In genomic region chr11:128886401-128887119, GRCh38 we compare ENCODE assay signal across 8 cellular contexts. TPM values are rescaled to one million over a fixed set of nuclear protein-coding genes. Genes with fewer than 3 reads are reported as not detected.
DNase-seq lines count a peak whose midpoint lies in the region; ATAC-seq and TF ChIP-seq lines count a peak whose summit lies in the region.

No MANE protein-coding gene starts in this region.

- peak; percentile 31 for ATAC-seq in activated naive CD8-positive, alpha-beta T cell treated with anti-CD3 and anti-CD28 coated beads, Interleukin-2, amount 50 U/mL, for 24 hours
- no peak for ATAC-seq in HG03565 (IDR thresholded peaks at IDR 0.05; ENCODE audit: unreplicated experiment)

- H3K4me3 Mint-ChIP-seq in activated naive CD8-positive, alpha-beta T cell treated with anti-CD3 and anti-CD28 coated beads, Interleukin-2, amount 50 U/mL, for 24 hours, result no peak overlapping the region
- no peak overlapping the region for H3K4me3 Mint-ChIP-seq in activated naive CD8-positive, alpha-beta T cell treated with anti-CD3 and anti-CD28 coated beads for 36 hours
- no peak overlapping the region for H3K4me3 Mint-ChIP-seq in activated T-cell treated with anti-CD3 and anti-CD28 coated beads, Interleukin-2, amount 50 U/mL, for 24 hours

- H3K27ac ChIP-seq in transverse colon, result no peak overlapping the region

- H3K36me3 Mint-ChIP-seq in activated naive CD8-positive, alpha-beta T cell treated with anti-CD3 and anti-CD28 coated beads, Interleukin-2, amount 50 U/mL, for 24 hours (ENCODE audit: low read depth), result no peaks in the 10 kb centered on the region
- no peaks in the 10 kb centered on the region for H3K36me3 Mint-ChIP-seq in activated naive CD8-positive, alpha-beta T cell treated with anti-CD3 and anti-CD28 coated beads for 36 hours
- no peaks in the 10 kb centered on the region for H3K36me3 Mint-ChIP-seq in activated T-cell treated with anti-CD3 and anti-CD28 coated beads, Interleukin-2, amount 50 U/mL, for 24 hours (ENCODE audit: low read depth)

- TF ChIP-seq EP300 in transverse colon (IDR thresholded peaks at IDR 0.05; ENCODE audit: low read depth), result no peak

- no peaks in the 10 kb centered on the region for H3K9me3 ChIP-seq in transverse colon

- peaks cover 6 to 15% (median 11%) of the 10 kb centered on the region in 4 donors for H3K4me1 ChIP-seq in transverse colon

- peaks cover 61% of the 10 kb centered on the region for H3K27me3 Mint-ChIP-seq in activated naive CD8-positive, alpha-beta T cell treated with anti-CD3 and anti-CD28 coated beads, Interleukin-2, amount 50 U/mL, for 24 hours
- peaks cover 77% of the 10 kb centered on the region for H3K27me3 Mint-ChIP-seq in activated naive CD8-positive, alpha-beta T cell treated with anti-CD3 and anti-CD28 coated beads for 36 hours
- H3K27me3 Mint-ChIP-seq in activated T-cell treated with anti-CD3 and anti-CD28 coated beads, Interleukin-2, amount 50 U/mL, for 24 hours, result peaks cover 72% of the 10 kb centered on the region

- no peak overlapping the region for H3K27ac Mint-ChIP-seq in activated naive CD8-positive, alpha-beta T cell treated with anti-CD3 and anti-CD28 coated beads, Interleukin-2, amount 50 U/mL, for 24 hours
- H3K27ac Mint-ChIP-seq in activated naive CD8-positive, alpha-beta T cell treated with anti-CD3 and anti-CD28 coated beads for 36 hours, result no peak overlapping the region
- no peak overlapping the region for H3K27ac Mint-ChIP-seq in activated T-cell treated with anti-CD3 and anti-CD28 coated beads, Interleukin-2, amount 50 U/mL, for 24 hours

- TF ChIP-seq POLR2A in transverse colon (IDR thresholded peaks at IDR 0.05), result no peak

- DNase-seq in activated naive CD8-positive, alpha-beta T cell treated with anti-CD3 and anti-CD28 coated beads, Interleukin-2, amount 50 U/mL, for 24 hours, result no peak
- no peak for DNase-seq in activated naive CD8-positive, alpha-beta T cell treated with anti-CD3 and anti-CD28 coated beads for 36 hours
- DNase-seq in NCI-H748 treated with DMSO at 0.1 percent for 48 hours (lab: John Stamatoyannopoulos, UW), result peak; percentile 18
- DNase-seq in epithelial cell of esophagus (ENCODE audit: low read depth), result peak; percentile 53
- DNase-seq in transverse colon, result peak; percentile 27
- DNase-seq in activated T-cell treated with anti-CD3 and anti-CD28 coated beads, Interleukin-2, amount 50 U/mL, for 24 hours, result no peak
- no peak for DNase-seq in SIG-M5 (lab: John Stamatoyannopoulos, UW)

- in situ Hi-C loops in transverse colon (cut with MboI; ENCODE audit: low pct_ligation_motif_present in 1 of 4, low pct_unique_long_range_greater_than_20kb in 1 of 4, low sequenced_read_pairs in 3 of 4), result loop anchor here (5.0 to 25.0 kb wide), 3 partner anchors 66 to 451 kb away; no protein-coding TSS in a partner anchor

- no peaks in the 10 kb centered on the region for H3K36me3 ChIP-seq in transverse colon

- peaks cover 42% of the 10 kb centered on the region for H3K27me3 ChIP-seq in transverse colon

- WGBS in transverse colon (ENCODE audit: low coverage in 1 of 2), 2 donors, result 27% methylated on average over 5 of the region's 5 CpGs; no CpG with 5 or more reads in 1 of the 2 donors

- intact Hi-C loops in transverse colon (cut with DNase I; ENCODE audit: low total_unique reads), result no loop called here

- no peak overlapping the region for H3K4me3 ChIP-seq in epithelial cell of esophagus (ENCODE audit: low read length)
- no peak overlapping the region for H3K4me3 ChIP-seq in transverse colon

- TF ChIP-seq CTCF in epithelial cell of esophagus (IDR thresholded peaks at IDR 0.05; ENCODE audit: insufficient read depth, low read depth, low read length, missing control alignments), result peak; percentile 46
- peak in 1 of 5 experiments; percentile 14 for TF ChIP-seq CTCF in transverse colon (IDR thresholded peaks at IDR 0.05)

- H3K4me1 Mint-ChIP-seq in activated naive CD8-positive, alpha-beta T cell treated with anti-CD3 and anti-CD28 coated beads, Interleukin-2, amount 50 U/mL, for 24 hours, result peaks cover 6% of the 10 kb centered on the region
- peaks cover 3% of the 10 kb centered on the region for H3K4me1 Mint-ChIP-seq in activated naive CD8-positive, alpha-beta T cell treated with anti-CD3 and anti-CD28 coated beads for 36 hours
- H3K4me1 Mint-ChIP-seq in activated T-cell treated with anti-CD3 and anti-CD28 coated beads, Interleukin-2, amount 50 U/mL, for 24 hours (ENCODE audit: low read depth), result peaks cover 5% of the 10 kb centered on the region

- H3K9me3 Mint-ChIP-seq in activated naive CD8-positive, alpha-beta T cell treated with anti-CD3 and anti-CD28 coated beads, Interleukin-2, amount 50 U/mL, for 24 hours, result no peaks in the 10 kb centered on the region
- H3K9me3 Mint-ChIP-seq in activated naive CD8-positive, alpha-beta T cell treated with anti-CD3 and anti-CD28 coated beads for 36 hours, result no peaks in the 10 kb centered on the region
- H3K9me3 Mint-ChIP-seq in activated T-cell treated with anti-CD3 and anti-CD28 coated beads, Interleukin-2, amount 50 U/mL, for 24 hours, result no peaks in the 10 kb centered on the region

RNA-seq across cellular contexts. Expression of gene KCNJ5, which starts 4.6 kb away (rescaled TPM):
- not detected for total RNA-seq in activated naive CD8-positive, alpha-beta T cell treated with anti-CD3 and anti-CD28 coated beads for 36 hours
- 10 to 100 TPM in 2 of 4 donors, under 1 TPM in 2; 0.14 to 17.1 (median 7.4) TPM for total RNA-seq in transverse colon

RNA-seq across cellular contexts. Expression of gene KCNJ1, which starts 19.5 kb away (rescaled TPM):
- total RNA-seq in activated naive CD8-positive, alpha-beta T cell treated with anti-CD3 and anti-CD28 coated beads for 36 hours, result not detected
- not detected for total RNA-seq in transverse colon

RNA-seq across cellular contexts. Expression of gene TP53AIP1, which starts 56.1 kb away (rescaled TPM):
- not detected for total RNA-seq in activated naive CD8-positive, alpha-beta T cell treated with anti-CD3 and anti-CD28 coated beads for 36 hours
- total RNA-seq in transverse colon, result under 1 TPM in 3 of 4 donors, not detected in 1; 0.20 to 0.48 (median 0.41) TPM

Comparison
In these comparisons a context has a peak if more than half of its experiments do, and no peak if none do; other contexts are left out.
1. DNase-seq: peak in NCI-H748 treated with DMSO at 0.1 percent for 48 hours (single experiment), epithelial cell of esophagus (single experiment) and transverse colon (single experiment); none in activated naive CD8-positive, alpha-beta T cell treated with anti-CD3 and anti-CD28 coated beads, Interleukin-2, amount 50 U/mL, for 24 hours (single experiment), activated naive CD8-positive, alpha-beta T cell treated with anti-CD3 and anti-CD28 coated beads for 36 hours (single experiment), activated T-cell treated with anti-CD3 and anti-CD28 coated beads, Interleukin-2, amount 50 U/mL, for 24 hours (single experiment) and SIG-M5 (single experiment).